Comparison of ENCODE assay signal across 11 cellular contexts in the genomic region with DNA sequence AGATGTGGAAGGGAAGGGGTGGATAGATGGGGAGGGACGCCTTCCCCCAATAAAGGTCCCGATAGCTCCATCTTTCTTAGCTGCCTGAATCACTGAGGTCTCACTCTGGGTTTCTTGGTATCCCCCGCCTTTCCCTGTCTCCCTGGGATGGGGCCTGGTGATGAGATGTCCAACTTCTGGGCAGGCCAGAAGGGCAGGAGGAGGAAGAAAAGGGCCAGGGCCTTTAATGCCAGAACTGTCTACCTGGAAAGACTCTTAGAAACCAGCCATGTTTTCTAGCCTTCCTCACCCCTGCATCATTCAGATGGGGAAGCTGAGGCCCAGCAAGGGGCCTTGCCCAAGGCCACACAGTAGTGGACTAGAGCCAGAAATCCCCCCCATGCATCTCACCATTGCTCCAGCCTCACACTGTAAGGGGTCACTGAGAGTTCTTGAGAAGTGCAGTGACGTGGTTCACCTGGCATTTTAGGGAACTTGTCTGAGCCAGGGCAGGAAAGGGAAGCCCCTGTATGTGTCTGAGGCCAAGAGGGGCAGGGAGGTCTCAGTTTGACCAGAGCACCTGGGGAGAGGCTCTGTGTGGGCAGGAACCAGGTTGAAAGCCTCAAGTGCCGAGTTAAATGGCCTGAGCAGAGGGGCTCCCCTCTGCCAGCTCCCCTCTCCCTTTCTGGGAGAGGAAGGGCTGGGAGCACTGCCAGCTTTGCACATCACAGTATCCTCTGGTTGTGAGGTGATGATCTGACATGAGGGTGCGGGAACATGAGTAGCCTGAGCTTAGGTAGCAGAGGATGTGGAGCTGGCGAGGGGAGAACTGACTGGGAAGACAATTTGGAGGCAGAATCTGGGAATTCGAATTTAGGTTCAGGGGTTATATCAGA. TPM values are rescaled to one million over a fixed set of nuclear protein-coding genes. Genes with fewer than 3 reads are reported as not detected.
DNase-seq lines count a peak whose midpoint lies in the region; ATAC-seq, FAIRE-seq and TF ChIP-seq lines count a peak whose summit lies in the region.
"Had no signal": no experiment of that assay in that cellular context is flagged by ENCODE, and none has a peak within 500 bp of the region (broad histone marks: within the 10 kb centered on the region; RNA-seq: fewer than 3 reads in every experiment).

No MANE protein-coding gene starts in this region.

- FAIRE-seq in GM12892 (lab: Jason Lieb, UNC) (peak; percentile 83), kidney (lab: Jason Lieb, UNC) (no peak)

- CTCF ChIA-PET in activated CD8-positive, alpha-beta T cell treated with anti-CD3 and anti-CD28 coated beads for 36 hours (lab: Charles Lee): interaction anchor here (0.8 to 3.3 kb wide), 3 partner anchors 13 to 16 kb away, joined by 3 to 14 read pairs (median 7); no protein-coding TSS in a partner anchor

- peaks cover 7% of the 10 kb centered on the region for H3K27me3 Mint-ChIP-seq in T-helper 17 cell
- no peaks in the 10 kb centered on the region for H3K27me3 Mint-ChIP-seq in activated CD8-positive, alpha-beta T cell treated with anti-CD3 and anti-CD28 coated beads for 36 hours
- H3K27me3 Mint-ChIP-seq: stimulated activated naive CD8-positive, alpha-beta T cell treated with anti-CD3 and anti-CD28 coated beads, Interleukin-15, Interleukin-2, amounts not matched to agents 100 ng/mL and 50 ng/mL, for 24 hours had no signal

- TF ChIP-seq POLR2A in GM12892 (IDR thresholded peaks at IDR 0.05; ENCODE audit: low read depth, low read length): no peak

- no peaks in the 10 kb centered on the region for H3K9me3 Mint-ChIP-seq in activated CD8-positive, alpha-beta T cell treated with anti-CD3 and anti-CD28 coated beads for 36 hours
- H3K9me3 Mint-ChIP-seq: stimulated activated naive CD8-positive, alpha-beta T cell treated with anti-CD3 and anti-CD28 coated beads, Interleukin-15, Interleukin-2, amounts not matched to agents 100 ng/mL and 50 ng/mL, for 24 hours had no signal

- H3K36me3 Mint-ChIP-seq in T-helper 17 cell (ENCODE audit: low read depth): no peaks in the 10 kb centered on the region
- H3K36me3 Mint-ChIP-seq in activated CD8-positive, alpha-beta T cell treated with anti-CD3 and anti-CD28 coated beads for 36 hours (ENCODE audit: low read depth): no peaks in the 10 kb centered on the region

- DNase-seq in GM12892 (ENCODE audit: insufficient read length) (no peak), T-helper 17 cell (no peak), kidney (no peak), smooth muscle cell of the brain vasculature (ENCODE audit: low read depth, low spot score) (peak; percentile 59), GM19238 (ENCODE audit: insufficient read length, low spot score) (no peak)
- no peak for DNase-seq in activated CD8-positive, alpha-beta T cell treated with anti-CD3 and anti-CD28 coated beads for 36 hours
- DNase-seq: OCI-M1 had no signal

- intact Hi-C loops in kidney (cut with DNase I): no loop called here
- intact Hi-C loops in activated CD8-positive, alpha-beta T cell treated with anti-CD3 and anti-CD28 coated beads for 36 hours (cut with micrococcal nuclease): no loop called here

- H3K27ac ChIP-seq in kidney (ENCODE audit: low read depth in 2 of 2, low read length in 2 of 2): peak overlapping the region; percentile 65 to 91

- H3K36me3 ChIP-seq in kidney (ENCODE audit: control insufficient read depth in 1 of 2, insufficient read depth in 2 of 2, low read length in 2 of 2): peaks cover 0 to 5% of the 10 kb centered on the region in 2 donors

- ATAC-seq in T-helper 17 cell (peak; percentile 48), GM21390 (IDR thresholded peaks at IDR 0.05; ENCODE audit: unreplicated experiment) (no peak), HG02642 (IDR thresholded peaks at IDR 0.05; ENCODE audit: poor library complexity, unreplicated experiment) (no peak)
- no peak for ATAC-seq in activated CD8-positive, alpha-beta T cell treated with anti-CD3 and anti-CD28 coated beads for 36 hours

- no peaks in the 10 kb centered on the region for H3K9me3 ChIP-seq in T-helper 17 cell (ENCODE audit: control insufficient read depth, low read length, poor library complexity, severe bottlenecking)
- H3K9me3 ChIP-seq in kidney (ENCODE audit: control insufficient read depth in 1 of 2, low read length in 2 of 2): no peaks in the 10 kb centered on the region

- TF ChIP-seq CTCF in kidney (IDR thresholded peaks at IDR 0.05; ENCODE audit: borderline replicate concordance, extremely low read depth, insufficient read depth): no peak
- TF ChIP-seq CTCF in activated CD8-positive, alpha-beta T cell treated with anti-CD3 and anti-CD28 coated beads for 36 hours (IDR thresholded peaks at IDR 0.05): no peak

- H3K4me1 Mint-ChIP-seq in T-helper 17 cell: peaks cover 10% of the 10 kb centered on the region
- H3K4me1 Mint-ChIP-seq in activated CD8-positive, alpha-beta T cell treated with anti-CD3 and anti-CD28 coated beads for 36 hours (ENCODE audit: low read depth): peaks cover 7% of the 10 kb centered on the region

- POLR2A ChIA-PET in activated CD8-positive, alpha-beta T cell treated with anti-CD3 and anti-CD28 coated beads for 36 hours (lab: Charles Lee): no interaction called here

- H3K9ac ChIP-seq in kidney (ENCODE audit: low read length in 2 of 2): peak overlapping the region in 1 of 2 donors; percentile 22

- peak overlapping the region; percentile 14 for H3K27ac Mint-ChIP-seq in T-helper 17 cell
- H3K27ac Mint-ChIP-seq in activated CD8-positive, alpha-beta T cell treated with anti-CD3 and anti-CD28 coated beads for 36 hours: no peak overlapping the region
- H3K27ac Mint-ChIP-seq: stimulated activated naive CD8-positive, alpha-beta T cell treated with anti-CD3 and anti-CD28 coated beads, Interleukin-15, Interleukin-2, amounts not matched to agents 100 ng/mL and 50 ng/mL, for 24 hours had no signal

- H3K4me1 ChIP-seq in kidney (ENCODE audit: control insufficient read depth in 1 of 2, insufficient read depth in 1 of 2, low read depth in 1 of 2, low read length in 2 of 2): peaks cover 47 to 86% of the 10 kb centered on the region in 2 donors

- no peak overlapping the region for H3K4me3 Mint-ChIP-seq in T-helper 17 cell
- H3K4me3 Mint-ChIP-seq in activated CD8-positive, alpha-beta T cell treated with anti-CD3 and anti-CD28 coated beads for 36 hours: no peak overlapping the region
- H3K4me3 Mint-ChIP-seq: stimulated activated naive CD8-positive, alpha-beta T cell treated with anti-CD3 and anti-CD28 coated beads, Interleukin-15, Interleukin-2, amounts not matched to agents 100 ng/mL and 50 ng/mL, for 24 hours had no signal

- H3K4me3 ChIP-seq in kidney (ENCODE audit: low read length in 2 of 2): no peak overlapping the region

RNA-seq across cellular contexts. Expression of gene ARHGEF17, which starts 14.3 kb away (rescaled TPM):
- polyA plus RNA-seq in GM12892 (2012; ENCODE audit: missing spikeins): 8.9 TPM
- total RNA-seq in T-helper 17 cell (under 1 TPM in 1 of 2 donors, not detected in 1; 0.17 TPM), kidney (68.2 TPM)
- 36.6 TPM for polyA plus RNA-seq in kidney (ENCODE audit: insufficient read depth, low read depth, low replicate concordance)
- total RNA-seq in activated CD8-positive, alpha-beta T cell treated with anti-CD3 and anti-CD28 coated beads for 36 hours: under 1 TPM; 0.07 to 0.41 TPM

RNA-seq across cellular contexts. Expression of gene P2RY6, which starts 50.2 kb away (rescaled TPM):
- polyA plus RNA-seq in GM12892 (2012; ENCODE audit: missing spikeins): 0.13 TPM
- total RNA-seq in T-helper 17 cell (not detected), kidney (17.9 TPM)
- 6.7 TPM for polyA plus RNA-seq in kidney (ENCODE audit: insufficient read depth, low read depth, low replicate concordance)
- not detected for total RNA-seq in activated CD8-positive, alpha-beta T cell treated with anti-CD3 and anti-CD28 coated beads for 36 hours
- polyA plus RNA-seq: neural cell had no signal

RNA-seq across cellular contexts. Expression of gene RELT, which starts 53.9 kb away (rescaled TPM):
- 12.6 TPM for polyA plus RNA-seq in GM12892 (2012; ENCODE audit: missing spikeins)
- total RNA-seq in T-helper 17 cell (100 to 1,000 TPM; 139 to 169 TPM), kidney (8.7 TPM)
- 1.0 TPM for polyA plus RNA-seq in kidney (ENCODE audit: insufficient read depth, low read depth, low replicate concordance)
- total RNA-seq in activated CD8-positive, alpha-beta T cell treated with anti-CD3 and anti-CD28 coated beads for 36 hours: 10 to 100 TPM; 26.6 to 29.6 TPM

Comparison
In these comparisons a context has a peak if more than half of its experiments do, and no peak if none do; other contexts are left out.
1. RNA of gene ARHGEF17, which starts 14.3 kb away (total RNA-seq): 68.2 TPM in kidney (single experiment); 0.07 to 0.41 TPM in activated CD8-positive, alpha-beta T cell treated with anti-CD3 and anti-CD28 coated beads for 36 hours and 0.17 TPM in T-helper 17 cell; every median in the first group is over 10 times any median in the second.
2. RNA of gene P2RY6, which starts 50.2 kb away (total RNA-seq): 17.9 TPM in kidney (single experiment); not detected in T-helper 17 cell and not detected in activated CD8-positive, alpha-beta T cell treated with anti-CD3 and anti-CD28 coated beads for 36 hours; every median in the first group is over 10 times any median in the second.
3. RNA of gene RELT, which starts 53.9 kb away (total RNA-seq): 139 to 169 TPM in T-helper 17 cell; 26.6 to 29.6 TPM in activated CD8-positive, alpha-beta T cell treated with anti-CD3 and anti-CD28 coated beads for 36 hours and 8.7 TPM in kidney (single experiment); every median in the first group is over 4 times any median in the second.